ENCODE assay signal across 9 cellular contexts in the genomic region with DNA sequence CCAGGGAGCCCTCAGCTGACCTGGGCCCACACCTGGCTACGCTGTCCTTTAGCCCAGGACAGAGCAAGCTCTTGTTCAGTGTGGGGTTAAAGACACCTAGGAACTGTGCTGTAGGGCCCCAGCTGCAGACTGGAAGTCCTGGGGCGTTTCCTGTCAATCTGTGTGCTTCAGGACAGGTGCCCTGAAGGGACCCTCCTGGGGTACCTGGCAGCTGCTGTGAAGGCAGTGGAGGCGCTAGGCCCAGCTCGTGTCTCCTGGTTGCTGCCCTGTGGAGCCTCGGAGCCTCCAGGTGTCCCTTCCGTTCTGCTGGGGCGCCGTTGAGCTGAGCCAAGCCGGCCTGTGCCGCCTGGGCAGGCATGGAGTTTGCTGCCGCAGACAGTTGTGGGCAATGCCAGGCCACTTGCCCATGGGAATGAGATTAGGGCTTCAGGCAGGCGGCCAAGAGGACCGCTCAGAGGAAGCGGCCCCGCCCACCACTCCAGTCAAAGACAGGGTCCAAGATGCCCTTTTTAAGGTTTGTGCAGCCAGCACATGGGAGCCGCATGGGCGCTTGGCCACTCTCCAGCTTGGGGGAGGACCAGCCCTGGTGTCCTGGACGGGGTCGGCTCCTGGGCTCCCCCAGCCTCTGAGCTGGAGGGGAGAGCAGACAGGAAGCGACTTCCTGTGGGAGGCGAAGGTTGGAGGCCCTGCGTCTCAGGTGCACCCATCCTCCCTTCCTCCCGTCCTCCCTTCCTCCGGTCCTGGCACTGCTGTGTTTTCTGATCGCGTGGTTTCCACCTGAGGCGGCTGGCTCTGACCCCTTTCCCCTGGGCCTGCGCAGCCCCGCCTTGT. TPM values are rescaled to one million over a fixed set of nuclear protein-coding genes. Genes with fewer than 3 reads are reported as not detected.
DNase-seq lines count a peak whose midpoint lies in the region; ATAC-seq, FAIRE-seq and TF ChIP-seq lines count a peak whose summit lies in the region.
"Had no signal": no experiment of that assay in that cellular context is flagged by ENCODE, and none has a peak within 500 bp of the region (broad histone marks: within the 10 kb centered on the region; RNA-seq: fewer than 3 reads in every experiment).

No MANE protein-coding gene starts in this region.

- H3K27ac Mint-ChIP-seq in activated CD8-positive, alpha-beta memory T cell treated with anti-CD3 and anti-CD28 coated beads, Interleukin-2, amount 10 ng/mL, durations not matched to agents 7 days and 5 days: peak overlapping the region; percentile 72

- H3K9me3 ChIP-seq in ascending aorta (no peaks in the 10 kb centered on the region), kidney (ENCODE audit: control insufficient read depth in 1 of 2, low read length in 2 of 2) (no peaks in the 10 kb centered on the region), subcutaneous abdominal adipose tissue (ENCODE audit: control insufficient read depth in 5 of 5, low read length in 5 of 5) (no peaks in the 10 kb centered on the region)

- H3K9me3 Mint-ChIP-seq in activated CD8-positive, alpha-beta memory T cell treated with anti-CD3 and anti-CD28 coated beads, Interleukin-2, amount 10 ng/mL, durations not matched to agents 7 days and 5 days (ENCODE audit: low read depth): no peaks in the 10 kb centered on the region

- H3K4me1 ChIP-seq in ascending aorta (peaks cover 38 to 51% of the 10 kb centered on the region in 2 donors), kidney (ENCODE audit: control insufficient read depth in 1 of 2, insufficient read depth in 1 of 2, low read depth in 1 of 2, low read length in 2 of 2) (peaks cover 25 to 44% of the 10 kb centered on the region in 2 donors), subcutaneous abdominal adipose tissue (ENCODE audit: control insufficient read depth in 5 of 5, insufficient read depth in 5 of 5, low read length in 5 of 5) (peaks cover 18 to 69% (median 61%) of the 10 kb centered on the region in 5 donors)

- H3K4me3 Mint-ChIP-seq in activated CD8-positive, alpha-beta memory T cell treated with anti-CD3 and anti-CD28 coated beads, Interleukin-2, amount 10 ng/mL, durations not matched to agents 7 days and 5 days: peak overlapping the region; percentile 69

- intact Hi-C loops in ascending aorta (cut with DNase I): no loop called here
- intact Hi-C loops in kidney (cut with DNase I): no loop called here

- peak overlapping the region; percentile 21 to 54 for H3K27ac ChIP-seq in ascending aorta
- H3K27ac ChIP-seq in kidney (ENCODE audit: low read depth in 2 of 2, low read length in 2 of 2): peak overlapping the region in 1 of 2 donors; percentile 41
- H3K27ac ChIP-seq in subcutaneous abdominal adipose tissue (ENCODE audit: low read depth, low read length): peak overlapping the region; percentile 54

- no peak for DNase-seq in activated CD8-positive, alpha-beta memory T cell treated with anti-CD3 and anti-CD28 coated beads, Interleukin-2, amount 10 ng/mL, durations not matched to agents 7 days and 5 days
- DNase-seq in activated CD8-positive, alpha-beta memory T cell treated with anti-CD3 and anti-CD28 coated beads, Interleukin-2, amount 50 U/mL, for 4 hours: no peak
- peak; percentile 30 to 82 for DNase-seq in ascending aorta (ENCODE audit: low spot score in 2 of 2)
- DNase-seq in kidney: peak; percentile 89
- DNase-seq in stimulated activated CD8-positive, alpha-beta memory T cell treated with anti-CD3 and anti-CD28 coated beads, Interleukin-4, amount 100 ng/mL, for 48 hours: no peak
- DNase-seq in hepatic stellate cell (ENCODE audit: low spot score): no peak

- no peak for FAIRE-seq in kidney (lab: Jason Lieb, UNC)

- peaks cover 32 to 36% of the 10 kb centered on the region in 2 donors for H3K36me3 ChIP-seq in ascending aorta
- peaks cover 14 to 22% of the 10 kb centered on the region in 2 donors for H3K36me3 ChIP-seq in kidney (ENCODE audit: control insufficient read depth in 1 of 2, insufficient read depth in 2 of 2, low read length in 2 of 2)
- peaks cover 0 to 54% (median 39%) of the 10 kb centered on the region in 5 donors for H3K36me3 ChIP-seq in subcutaneous abdominal adipose tissue (ENCODE audit: control insufficient read depth in 5 of 5, insufficient read depth in 5 of 5, low read length in 5 of 5)

- peaks cover 43% of the 10 kb centered on the region for H3K4me1 Mint-ChIP-seq in activated CD8-positive, alpha-beta memory T cell treated with anti-CD3 and anti-CD28 coated beads, Interleukin-2, amount 10 ng/mL, durations not matched to agents 7 days and 5 days

- H3K9ac ChIP-seq in kidney (ENCODE audit: low read length in 2 of 2) (peak overlapping the region in 1 of 2 donors; percentile 55), subcutaneous abdominal adipose tissue (ENCODE audit: low read length in 5 of 5) (peak overlapping the region in 1 of 5 donors; percentile 45)

- CTCF ChIA-PET in activated CD8-positive, alpha-beta memory T cell treated with anti-CD3 and anti-CD28 coated beads, Interleukin-2, amount 10 ng/mL, durations not matched to agents 7 days and 5 days (lab: Charles Lee): no interaction called here

- TF ChIP-seq CTCF in ascending aorta (IDR thresholded peaks at IDR 0.05) (no peak), kidney (IDR thresholded peaks at IDR 0.05; ENCODE audit: borderline replicate concordance, extremely low read depth, insufficient read depth) (no peak)

- peaks cover 2% of the 10 kb centered on the region for H3K27me3 Mint-ChIP-seq in activated CD8-positive, alpha-beta memory T cell treated with anti-CD3 and anti-CD28 coated beads, Interleukin-2, amount 10 ng/mL, durations not matched to agents 7 days and 5 days

- H3K4me3 ChIP-seq in ascending aorta (peak overlapping the region; percentile 39 to 52), kidney (ENCODE audit: low read length in 2 of 2) (peak overlapping the region in 1 of 2 donors; percentile 46), subcutaneous abdominal adipose tissue (ENCODE audit: low read depth in 1 of 5, low read length in 5 of 5) (peak overlapping the region; percentile 29 to 57 (median 32))

- ATAC-seq in activated CD8-positive, alpha-beta memory T cell treated with anti-CD3 and anti-CD28 coated beads, Interleukin-2, amount 10 ng/mL, durations not matched to agents 7 days and 5 days: no peak
- no peak for ATAC-seq in HG03139 (IDR thresholded peaks at IDR 0.05; ENCODE audit: unreplicated experiment)

- H3K36me3 Mint-ChIP-seq in activated CD8-positive, alpha-beta memory T cell treated with anti-CD3 and anti-CD28 coated beads, Interleukin-2, amount 10 ng/mL, durations not matched to agents 7 days and 5 days: peaks cover 47% of the 10 kb centered on the region

- H3K27me3 ChIP-seq in ascending aorta: no peaks in the 10 kb centered on the region
- H3K27me3 ChIP-seq in subcutaneous abdominal adipose tissue (ENCODE audit: control insufficient read depth in 5 of 5, insufficient read depth in 4 of 5, low read length in 5 of 5): no peaks in the 10 kb centered on the region

RNA-seq across cellular contexts. Expression of gene PTBP1, which starts 4.0 kb away (rescaled TPM):
- total RNA-seq in activated CD8-positive, alpha-beta memory T cell treated with anti-CD3 and anti-CD28 coated beads, Interleukin-2, amount 10 ng/mL, durations not matched to agents 7 days and 5 days: 100 to 1,000 TPM; 481 to 631 TPM
- total RNA-seq in ascending aorta (210 TPM), kidney (339 TPM)
- 102 TPM for polyA plus RNA-seq in kidney (ENCODE audit: insufficient read depth, low read depth, low replicate concordance)

RNA-seq across cellular contexts. Expression of gene PLPPR3, which starts 20.5 kb away (rescaled TPM):
- total RNA-seq in activated CD8-positive, alpha-beta memory T cell treated with anti-CD3 and anti-CD28 coated beads, Interleukin-2, amount 10 ng/mL, durations not matched to agents 7 days and 5 days: not detected
- total RNA-seq in ascending aorta (not detected), kidney (not detected)
- not detected for polyA plus RNA-seq in kidney (ENCODE audit: insufficient read depth, low read depth, low replicate concordance)
- total RNA-seq: activated CD8-positive, alpha-beta memory T cell treated with anti-CD3 and anti-CD28 coated beads for 36 hours had no signal

RNA-seq across cellular contexts. Expression of gene AZU1, which starts 26.4 kb away (rescaled TPM):
- total RNA-seq in activated CD8-positive, alpha-beta memory T cell treated with anti-CD3 and anti-CD28 coated beads, Interleukin-2, amount 10 ng/mL, durations not matched to agents 7 days and 5 days: not detected
- total RNA-seq in ascending aorta (not detected), kidney (0.50 TPM)
- not detected for polyA plus RNA-seq in kidney (ENCODE audit: insufficient read depth, low read depth, low replicate concordance)
- total RNA-seq: activated CD8-positive, alpha-beta memory T cell treated with anti-CD3 and anti-CD28 coated beads for 36 hours had no signal

RNA-seq across cellular contexts. Expression of gene PRTN3, which starts 39.6 kb away (rescaled TPM):
- not detected for total RNA-seq in activated CD8-positive, alpha-beta memory T cell treated with anti-CD3 and anti-CD28 coated beads, Interleukin-2, amount 10 ng/mL, durations not matched to agents 7 days and 5 days
- total RNA-seq in ascending aorta (not detected), kidney (not detected)
- not detected for polyA plus RNA-seq in kidney (ENCODE audit: insufficient read depth, low read depth, low replicate concordance)
- total RNA-seq: activated CD8-positive, alpha-beta memory T cell treated with anti-CD3 and anti-CD28 coated beads for 36 hours had no signal

RNA-seq across cellular contexts. Expression of gene MISP, which starts 50.3 kb away (rescaled TPM):
- total RNA-seq in activated CD8-positive, alpha-beta memory T cell treated with anti-CD3 and anti-CD28 coated beads, Interleukin-2, amount 10 ng/mL, durations not matched to agents 7 days and 5 days: not detected
- total RNA-seq in ascending aorta: not detected
- total RNA-seq in kidney: 17.8 TPM
- 19.6 TPM for polyA plus RNA-seq in kidney (ENCODE audit: insufficient read depth, low read depth, low replicate concordance)
- total RNA-seq: activated CD8-positive, alpha-beta memory T cell treated with anti-CD3 and anti-CD28 coated beads for 36 hours had no signal

Comparison
In these comparisons a context has a peak if more than half of its experiments do, and no peak if none do; other contexts are left out.
1. DNase-seq: peak in ascending aorta (2 of 2) and kidney (single experiment); none in activated CD8-positive, alpha-beta memory T cell treated with anti-CD3 and anti-CD28 coated beads, Interleukin-2, amount 10 ng/mL, durations not matched to agents 7 days and 5 days (single experiment), activated CD8-positive, alpha-beta memory T cell treated with anti-CD3 and anti-CD28 coated beads, Interleukin-2, amount 50 U/mL, for 4 hours (single experiment), stimulated activated CD8-positive, alpha-beta memory T cell treated with anti-CD3 and anti-CD28 coated beads, Interleukin-4, amount 100 ng/mL, for 48 hours (single experiment) and hepatic stellate cell (single experiment).